Comparison of ENCODE assay signal across 10 cellular contexts in the genomic region with DNA sequence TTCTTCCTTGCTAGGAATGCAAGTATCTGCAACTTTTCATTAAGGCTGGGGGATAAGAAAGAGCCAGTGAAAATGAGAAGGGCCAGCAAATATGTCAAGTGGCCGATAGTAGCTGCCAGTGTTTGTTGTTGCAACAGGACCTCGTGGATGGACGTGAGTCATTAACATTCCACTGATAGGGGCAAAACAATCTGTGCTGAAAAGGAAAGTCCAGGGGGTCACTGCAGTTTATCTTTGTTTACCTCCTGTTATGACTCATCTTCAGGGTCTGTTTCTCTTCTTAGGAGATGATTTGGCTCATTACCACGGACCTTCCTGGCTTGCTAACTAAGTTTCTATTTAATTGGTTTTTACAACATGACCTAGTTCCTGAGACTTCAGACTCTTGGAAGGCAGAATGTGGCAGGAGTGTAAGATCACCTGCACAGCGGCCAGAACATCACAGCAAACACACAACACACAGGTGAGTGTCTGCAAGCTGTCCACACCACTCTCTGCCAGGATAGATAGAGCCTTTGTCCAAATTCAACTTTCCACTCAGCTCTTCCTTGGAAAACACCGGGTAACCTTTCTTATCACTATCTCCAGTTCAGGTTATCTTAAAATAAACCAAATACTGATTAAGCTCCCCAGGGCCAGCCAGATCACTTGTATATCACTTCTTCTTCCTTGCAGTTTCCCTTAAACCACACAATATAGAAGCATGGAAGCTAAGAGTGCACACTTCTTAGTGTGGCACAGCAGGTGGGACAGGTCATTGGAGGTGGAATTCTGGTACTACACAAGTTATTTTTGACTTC.
A peak's percentile ranks its signal among the peaks of the same experiment; 100 is the strongest.
DNase-seq lines count a peak whose midpoint lies in the region; ATAC-seq and TF ChIP-seq lines count a peak whose summit lies in the region.
"Had no signal": no experiment of that assay in that cellular context is flagged by ENCODE, and none has a peak within 500 bp of the region (broad histone marks: within the 10 kb centered on the region; RNA-seq: fewer than 3 reads in every experiment).

No MANE protein-coding gene starts in this region.

- H3K27me3 ChIP-seq in ACC112 (ENCODE audit: insufficient read depth, low read length): no peaks in the 10 kb centered on the region
- H3K27me3 ChIP-seq in HUES6 (ENCODE audit: control insufficient read depth, insufficient read depth, low read length): no peaks in the 10 kb centered on the region
- H3K27me3 ChIP-seq in endodermal cell (ENCODE audit: control insufficient read depth, insufficient read depth, low read length, poor library complexity, severe bottlenecking): peaks cover 77% of the 10 kb centered on the region
- peaks cover 5% of the 10 kb centered on the region for H3K27me3 ChIP-seq in A673 (replicated peaks; ENCODE audit: insufficient read depth, low read depth, low read length, poor library complexity)
- peaks cover 0 to 7% (median 0%) of the 10 kb centered on the region in 4 donors for H3K27me3 ChIP-seq in esophagus squamous epithelium

- no peak for ATAC-seq in esophagus mucosa

- H3K4me1 Mint-ChIP-seq in endodermal cell: peaks cover 22% of the 10 kb centered on the region

- H3K27me3 Mint-ChIP-seq in endodermal cell (ENCODE audit: insufficient read depth): peaks cover 57% of the 10 kb centered on the region

- H3K27ac Mint-ChIP-seq in endodermal cell: peak overlapping the region; percentile 93

- H3K79me2 ChIP-seq in ACC112 (ENCODE audit: control insufficient read depth, insufficient read depth, low read length, unreplicated experiment): peaks cover 31% of the 10 kb centered on the region

- DNase-seq in endodermal cell: peak; percentile 76
- peak; percentile 93 to 95 for DNase-seq in lung microvascular endothelial cell (ENCODE audit: low read depth in 2 of 2)
- no peak for DNase-seq in A673 (ENCODE audit: low spot score)
- DNase-seq in esophagus squamous epithelium (lab: John Stamatoyannopoulos, UW): no peak
- DNase-seq in activated CD4-positive, alpha-beta T cell treated with anti-CD3 and anti-CD28 coated beads for 1 hour: no peak
- DNase-seq: C1 segment of cervical spinal cord, MM.1S had no signal

- intact Hi-C loops in A673 (cut with micrococcal nuclease; ENCODE audit: unreplicated experiment) (no loop called here), esophagus squamous epithelium (cut with DNase I) (no loop called here)

- 17 to 19% methylated on average over 5 to 6 of the region's 6 CpGs for WGBS in endodermal cell (ENCODE audit: insufficient coverage in 1 of 2, insufficient read length in 1 of 2), 2 experiments
- WGBS in esophagus squamous epithelium, 2 donors: 10 to 12% methylated on average over 6 of the region's 6 CpGs

- no peak overlapping the region for H2AFZ ChIP-seq in ACC112 (ENCODE audit: low read length, unreplicated experiment)

- peaks cover 50% of the 10 kb centered on the region for H3K4me1 ChIP-seq in ACC112 (ENCODE audit: control insufficient read depth, insufficient read depth, low read length, unreplicated experiment)
- peaks cover 13% of the 10 kb centered on the region; the same call in 1 of the 2 replicates for H3K4me1 ChIP-seq in HUES6 (ENCODE audit: control insufficient read depth, insufficient read depth, low read length)
- H3K4me1 ChIP-seq in endodermal cell (ENCODE audit: control insufficient read depth, insufficient read depth, low read length): peaks cover 7% of the 10 kb centered on the region
- H3K4me1 ChIP-seq in A673 (ENCODE audit: insufficient read depth, low read length, poor library complexity, severe bottlenecking): no peaks in the 10 kb centered on the region
- H3K4me1 ChIP-seq in esophagus squamous epithelium: peaks cover 0 to 52% (median 23%) of the 10 kb centered on the region in 3 donors

- no peak for TF ChIP-seq POLR2A in esophagus squamous epithelium (IDR thresholded peaks at IDR 0.05)

- H3K4me3 ChIP-seq in ACC112 (ENCODE audit: low read depth, low read length) (peak overlapping the region; percentile 37; the same call in 1 of the 2 replicates), HUES6 (ENCODE audit: low read depth, low read length) (peak overlapping the region; percentile 18; the same call in 1 of the 2 replicates), endodermal cell (ENCODE audit: low read length) (no peak overlapping the region), A673 (ENCODE audit: low read depth, low read length, poor library complexity, severe bottlenecking) (no peak overlapping the region), esophagus squamous epithelium (no peak overlapping the region)

- no TSS peak for BruUV-seq in A673 (replicated peaks; lab: Mats Ljungman, UMichigan)

- H3K27ac ChIP-seq in ACC112 (ENCODE audit: low read depth, low read length): peak overlapping the region; percentile 26; the same call in 1 of the 2 replicates
- peak overlapping the region; percentile 12; the same call in 1 of the 2 replicates for H3K27ac ChIP-seq in HUES6 (ENCODE audit: low read depth, low read length)
- H3K27ac ChIP-seq in endodermal cell (ENCODE audit: low read depth, low read length): no peak overlapping the region
- no peak overlapping the region for H3K27ac ChIP-seq in A673 (ENCODE audit: low read depth, low read length, poor library complexity, severe bottlenecking)
- no peak overlapping the region for H3K27ac ChIP-seq in esophagus squamous epithelium

- no peaks in the 10 kb centered on the region for H3K36me3 ChIP-seq in ACC112 (ENCODE audit: insufficient read depth, low read length)
- no peaks in the 10 kb centered on the region for H3K36me3 ChIP-seq in HUES6 (ENCODE audit: control insufficient read depth, insufficient read depth, low read length)
- no peaks in the 10 kb centered on the region for H3K36me3 ChIP-seq in endodermal cell (ENCODE audit: control insufficient read depth, insufficient read depth, low read length)
- H3K36me3 ChIP-seq in A673 (ENCODE audit: insufficient read depth, low read length, poor library complexity, severe bottlenecking): no peaks in the 10 kb centered on the region
- H3K36me3 ChIP-seq in esophagus squamous epithelium: no peaks in the 10 kb centered on the region

- H3K9me3 Mint-ChIP-seq in endodermal cell: no peaks in the 10 kb centered on the region

- H3K9ac ChIP-seq in HUES6 (ENCODE audit: low read length) (peak overlapping the region; percentile 48), endodermal cell (ENCODE audit: extremely low read depth, low read length, poor library complexity, severe bottlenecking) (peak overlapping the region; percentile 54)

- H3K9me3 ChIP-seq in HUES6 (ENCODE audit: control insufficient read depth, insufficient read depth, low read depth, low read length): no peaks in the 10 kb centered on the region
- no peaks in the 10 kb centered on the region for H3K9me3 ChIP-seq in endodermal cell (ENCODE audit: control insufficient read depth, low read length)
- no peaks in the 10 kb centered on the region for H3K9me3 ChIP-seq in A673 (ENCODE audit: low read depth, low read length, poor library complexity, severe bottlenecking)
- peaks cover 0 to 7% (median 0%) of the 10 kb centered on the region in 3 donors for H3K9me3 ChIP-seq in esophagus squamous epithelium

- POLR2A ChIA-PET in A673 (lab: Charles Lee; ENCODE audit: low non-redundant PET): no interaction called here

- H3K36me3 Mint-ChIP-seq in endodermal cell (ENCODE audit: low read depth): no peaks in the 10 kb centered on the region

- TF ChIP-seq CTCF in endodermal cell (conservative IDR thresholded peaks at IDR 0.05) (no peak), A673 (conservative IDR thresholded peaks at IDR 0.05; ENCODE audit: low read depth, low read length) (no peak), esophagus squamous epithelium (IDR thresholded peaks at IDR 0.05) (no peak)

- CTCF ChIA-PET in A673 (lab: Charles Lee): no interaction called here

- no peak overlapping the region for H3K4me3 Mint-ChIP-seq in endodermal cell

Comparison
In these comparisons a context has a peak if more than half of its experiments do, and no peak if none do; other contexts are left out.
1. H3K27ac ChIP-seq: peak in ACC112 (single experiment) and HUES6 (single experiment); none in endodermal cell (single experiment), A673 (single experiment) and esophagus squamous epithelium (0 of 4).
2. H3K4me3 ChIP-seq: peak in ACC112 (single experiment) and HUES6 (single experiment); none in endodermal cell (single experiment), A673 (single experiment) and esophagus squamous epithelium (0 of 4).
3. DNase-seq: peak in endodermal cell (single experiment) and lung microvascular endothelial cell (2 of 2); none in A673 (single experiment), esophagus squamous epithelium (single experiment) and activated CD4-positive, alpha-beta T cell treated with anti-CD3 and anti-CD28 coated beads for 1 hour (single experiment).